In the genomic region with DNA sequence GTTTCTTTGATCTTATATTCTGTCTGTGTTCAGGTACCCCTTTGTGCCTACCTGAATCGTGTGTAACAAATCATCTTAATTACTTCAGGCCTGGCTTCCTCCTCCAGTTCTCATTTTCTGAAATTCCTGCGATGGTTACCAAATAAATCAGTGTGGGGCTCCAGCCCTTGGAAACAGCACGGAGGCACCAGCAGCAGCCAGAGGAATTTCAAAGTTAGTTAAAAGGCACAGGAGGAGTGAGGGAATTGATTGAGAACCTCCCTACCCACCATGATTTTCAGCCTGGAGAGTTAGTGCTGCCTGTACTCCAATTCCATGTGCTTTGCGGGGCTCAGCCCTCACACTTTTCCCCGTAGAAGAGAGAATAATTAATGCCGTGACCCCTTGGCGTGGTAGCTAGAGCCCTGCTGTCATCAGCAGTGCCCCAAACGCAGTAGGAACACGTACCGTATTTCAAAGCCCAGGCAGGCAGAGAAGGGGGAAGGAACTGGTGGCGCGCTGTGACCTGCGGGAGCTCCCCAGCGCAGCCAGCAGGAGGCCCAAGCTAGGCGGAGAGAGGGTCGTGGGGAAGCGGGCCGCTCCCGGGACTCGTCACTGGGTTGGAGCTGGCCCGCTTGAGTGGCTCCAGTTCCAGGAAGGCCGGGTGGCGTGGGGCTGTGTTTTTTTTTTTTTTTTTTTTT, we compare ENCODE assay signal across 20 cellular contexts.
A peak's percentile ranks its signal among the peaks of the same experiment; 100 is the strongest.
DNase-seq lines count a peak whose midpoint lies in the region; ATAC-seq, FAIRE-seq and TF ChIP-seq lines count a peak whose summit lies in the region.
"Had no signal": no experiment of that assay in that cellular context is flagged by ENCODE, and none has a peak within 500 bp of the region (broad histone marks: within the 10 kb centered on the region; RNA-seq: fewer than 3 reads in every experiment).

No MANE protein-coding gene starts in this region.

- H3K9me3 ChIP-seq in astrocyte (ENCODE audit: insufficient read depth, low read depth, low read length) (no peaks in the 10 kb centered on the region), iPS-15b (ENCODE audit: control insufficient read depth, insufficient read depth, low read length) (no peaks in the 10 kb centered on the region), neural progenitor cell (ENCODE audit: low read depth) (no peaks in the 10 kb centered on the region), A673 (ENCODE audit: low read depth, low read length, poor library complexity, severe bottlenecking) (no peaks in the 10 kb centered on the region)
- H3K9me3 ChIP-seq: adrenal gland, Caco-2, gastroesophageal sphincter had no signal

- H3K27me3 ChIP-seq in BJ (ENCODE audit: control insufficient read depth, insufficient read depth, low read length), result peaks cover 5% of the 10 kb centered on the region
- no peaks in the 10 kb centered on the region for H3K27me3 ChIP-seq in astrocyte (ENCODE audit: insufficient read depth, low read length)
- H3K27me3 ChIP-seq in iPS-15b (ENCODE audit: control insufficient read depth, insufficient read depth, low read length), result peaks cover 50% of the 10 kb centered on the region
- H3K27me3 ChIP-seq in neural progenitor cell, result peaks cover 5% of the 10 kb centered on the region
- H3K27me3 ChIP-seq in A673 (replicated peaks; ENCODE audit: insufficient read depth, low read depth, low read length, poor library complexity), result no peaks in the 10 kb centered on the region

- no peak overlapping the region for H3K27ac ChIP-seq in astrocyte (ENCODE audit: low read depth, low read length)
- H3K27ac ChIP-seq in neural progenitor cell, result no peak overlapping the region
- no peak overlapping the region for H3K27ac ChIP-seq in A673 (ENCODE audit: low read depth, low read length, poor library complexity, severe bottlenecking)
- H3K27ac ChIP-seq: adrenal gland, gastroesophageal sphincter, skin epidermis had no signal

- TF ChIP-seq CTCF in BJ (IDR thresholded peaks at IDR 0.05; ENCODE audit: insufficient read depth, low read depth, low read length) (0 out of 2 replicates have a peak, but pooled peaks have one; percentile 4), astrocyte (IDR thresholded peaks at IDR 0.05; ENCODE audit: insufficient read depth, low read depth, low read length) (no peak), neural progenitor cell (IDR thresholded peaks at IDR 0.05) (peak; percentile 22), A673 (conservative IDR thresholded peaks at IDR 0.05; ENCODE audit: low read depth, low read length) (no peak)

- H3K4me3 ChIP-seq in BJ (ENCODE audit: low read depth, low read length) (no peak overlapping the region), astrocyte (ENCODE audit: insufficient read depth, low read depth, low read length) (no peak overlapping the region), iPS-15b (ENCODE audit: low read depth, low read length) (peak overlapping the region; percentile 30), neural progenitor cell (peak overlapping the region; percentile 14), A673 (ENCODE audit: low read depth, low read length, poor library complexity, severe bottlenecking) (no peak overlapping the region)
- H3K4me3 ChIP-seq: adrenal gland, gastroesophageal sphincter, skin epidermis had no signal

- peak overlapping the region; percentile 69 for H3K27ac Mint-ChIP-seq in astrocyte (ENCODE audit: unreplicated experiment)
- peak overlapping the region; percentile 99 for H3K27ac Mint-ChIP-seq in neural progenitor cell

- no peaks in the 10 kb centered on the region for H3K36me3 ChIP-seq in BJ (ENCODE audit: control insufficient read depth, insufficient read depth, low read length)
- H3K36me3 ChIP-seq in astrocyte (ENCODE audit: insufficient read depth, low read length), result no peaks in the 10 kb centered on the region
- H3K36me3 ChIP-seq in iPS-15b (ENCODE audit: control insufficient read depth, insufficient read depth, low read length), result no peaks in the 10 kb centered on the region
- no peaks in the 10 kb centered on the region for H3K36me3 ChIP-seq in neural progenitor cell
- H3K36me3 ChIP-seq in A673 (ENCODE audit: insufficient read depth, low read length, poor library complexity, severe bottlenecking), result no peaks in the 10 kb centered on the region
- H3K36me3 ChIP-seq: adrenal gland, gastroesophageal sphincter had no signal

- peaks cover 9% of the 10 kb centered on the region for H3K4me1 Mint-ChIP-seq in astrocyte (ENCODE audit: low read depth, unreplicated experiment)
- peaks cover 46% of the 10 kb centered on the region for H3K4me1 Mint-ChIP-seq in neural progenitor cell

- no TSS peak for BruUV-seq in A673 (replicated peaks; lab: Mats Ljungman, UMichigan)

- H3K27me3 Mint-ChIP-seq in astrocyte (ENCODE audit: low read depth, unreplicated experiment) (no peaks in the 10 kb centered on the region), neural progenitor cell (ENCODE audit: insufficient read depth, low read depth) (peaks cover 8% of the 10 kb centered on the region)

- H3K36me3 Mint-ChIP-seq in astrocyte (ENCODE audit: low read depth, unreplicated experiment) (no peaks in the 10 kb centered on the region), neural progenitor cell (peaks cover 7% of the 10 kb centered on the region)

- H3K4me3 Mint-ChIP-seq in astrocyte (ENCODE audit: unreplicated experiment), result no peak overlapping the region
- peak overlapping the region; percentile 34 for H3K4me3 Mint-ChIP-seq in neural progenitor cell

- no peak for ATAC-seq in HG03196 (IDR thresholded peaks at IDR 0.05; ENCODE audit: unreplicated experiment)
- no peak for ATAC-seq in HG03342 (IDR thresholded peaks at IDR 0.05; ENCODE audit: unreplicated experiment)
- ATAC-seq: gastroesophageal sphincter had no signal

- H3K9me3 Mint-ChIP-seq in astrocyte (ENCODE audit: unreplicated experiment) (peaks cover 3% of the 10 kb centered on the region), neural progenitor cell (peaks cover 21% of the 10 kb centered on the region)

- no peaks in the 10 kb centered on the region for H3K4me1 ChIP-seq in astrocyte (ENCODE audit: insufficient read depth, low read length)
- H3K4me1 ChIP-seq in iPS-15b (ENCODE audit: control insufficient read depth, insufficient read depth, low read length), result peaks cover 33% of the 10 kb centered on the region
- H3K4me1 ChIP-seq in neural progenitor cell, result peaks cover 20% of the 10 kb centered on the region
- H3K4me1 ChIP-seq in A673 (ENCODE audit: insufficient read depth, low read length, poor library complexity, severe bottlenecking), result no peaks in the 10 kb centered on the region
- H3K4me1 ChIP-seq: adrenal gland, Caco-2 had no signal

- no peak for FAIRE-seq in astrocyte (lab: Jason Lieb, UNC)

- H4K20me1 ChIP-seq in astrocyte (ENCODE audit: insufficient read depth, low read length) (no peaks in the 10 kb centered on the region), neural progenitor cell (ENCODE audit: low read depth) (no peaks in the 10 kb centered on the region)

- DNase-seq in BJ (ENCODE audit: low read depth), result no peak
- no peak for DNase-seq in astrocyte (ENCODE audit: low read depth)
- DNase-seq in neural progenitor cell (ENCODE audit: low spot score), result peak; percentile 49
- DNase-seq in cerebellar nuclear complex (lab: John Stamatoyannopoulos, UW), result no peak
- no peak for DNase-seq in A673 (ENCODE audit: low spot score)
- DNase-seq: activated CD4-positive, alpha-beta T cell treated with anti-CD3 and anti-CD28 coated beads for 1 hour; activated effector memory CD4-positive, alpha-beta T cell treated with Interleukin-2 at 50 U/mL for 16 hours; adrenal gland; Caco-2; midbrain; NCI-H1048; NCI-H2081; NCI-H524; SHP77; stimulated activated CD4-positive, alpha-beta T cell treated with anti-CD3 and anti-CD28 coated beads, Interleukin-4, amount 100 ng/mL, for 1 hour had no signal

- POLR2A ChIA-PET in BJ (lab: Charles Lee), result no interaction called here
- POLR2A ChIA-PET in A673 (lab: Charles Lee; ENCODE audit: low non-redundant PET), result no interaction called here

- intact Hi-C loops in A673 (cut with micrococcal nuclease; ENCODE audit: unreplicated experiment), result no loop called here

- no peak overlapping the region for H3K9ac ChIP-seq in astrocyte (ENCODE audit: low read length)
- H3K9ac ChIP-seq in iPS-15b (ENCODE audit: low read depth, low read length), result no peak overlapping the region
- no peak overlapping the region for H3K9ac ChIP-seq in neural progenitor cell

- H2AFZ ChIP-seq in astrocyte (ENCODE audit: low read depth, low read length), result peak overlapping the region; percentile 78
- peak overlapping the region; percentile 91 for H2AFZ ChIP-seq in neural progenitor cell (replicated peaks)

- peaks cover 18% of the 10 kb centered on the region for H3F3A ChIP-seq in neural progenitor cell (ENCODE audit: low read depth)

- CTCF ChIA-PET in BJ (lab: Yijun Ruan, JAX) (interaction anchor here (1.1 kb wide), 1 partner anchor 10 kb away, joined by 4 read pairs; no protein-coding TSS in a partner anchor), A673 (lab: Charles Lee) (no interaction called here)

- H3K79me2 ChIP-seq in astrocyte (ENCODE audit: insufficient read depth, low read length) (no peaks in the 10 kb centered on the region), neural progenitor cell (ENCODE audit: low read depth) (no peaks in the 10 kb centered on the region)

- H3K4me2 ChIP-seq in astrocyte (ENCODE audit: low read length) (peak overlapping the region; percentile 64), neural progenitor cell (peak overlapping the region; percentile 67)

Comparison
In these comparisons a context has a peak if more than half of its experiments do, and no peak if none do; other contexts are left out.
1. H3K4me3 ChIP-seq: peak in iPS-15b (single experiment) and neural progenitor cell (single experiment); none in BJ (single experiment), astrocyte (single experiment) and A673 (single experiment).
2. CTCF ChIP-seq: peak in BJ (single experiment) and neural progenitor cell (single experiment); none in astrocyte (single experiment) and A673 (single experiment).